12 cellular contexts compared by ENCODE assay signal in the genomic region with DNA sequence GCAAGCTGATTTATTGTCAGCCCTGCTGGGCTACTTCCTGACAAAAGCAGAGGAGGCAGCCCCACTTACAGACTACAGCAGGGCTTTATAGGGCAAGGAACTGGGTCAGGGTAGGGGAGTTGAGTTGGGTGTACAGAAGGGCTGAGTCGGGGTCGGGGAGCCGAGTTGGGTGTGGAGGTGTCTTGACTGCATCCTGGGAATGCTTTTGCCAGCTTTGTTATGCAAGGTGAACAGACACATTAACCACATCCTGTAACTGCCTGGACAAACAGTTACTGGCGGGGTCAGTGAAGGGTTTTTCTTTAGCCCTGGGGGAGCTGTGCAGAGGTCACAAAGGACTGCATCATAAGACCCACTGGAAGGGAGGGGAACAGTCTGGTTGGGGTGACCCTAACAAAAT. TPM values are rescaled to one million over a fixed set of nuclear protein-coding genes. Genes with fewer than 3 reads are reported as not detected.
DNase-seq lines count a peak whose midpoint lies in the region; ATAC-seq and TF ChIP-seq lines count a peak whose summit lies in the region.
"Had no signal": no experiment of that assay in that cellular context is flagged by ENCODE, and none has a peak within 500 bp of the region (broad histone marks: within the 10 kb centered on the region; RNA-seq: fewer than 3 reads in every experiment).

No MANE protein-coding gene starts in this region.

- H3K27me3 Mint-ChIP-seq in activated naive CD4-positive, alpha-beta T cell treated with anti-CD3 and anti-CD28 coated beads, Interleukin-2, amount 10 ng/mL, durations not matched to agents 7 days and 5 days, result no peaks in the 10 kb centered on the region
- no peaks in the 10 kb centered on the region for H3K27me3 Mint-ChIP-seq in T-cell

- CTCF ChIA-PET in activated naive CD4-positive, alpha-beta T cell treated with anti-CD3 and anti-CD28 coated beads, Interleukin-2, amount 10 ng/mL, durations not matched to agents 7 days and 5 days (lab: Charles Lee), result interaction anchor here (2.9 kb wide), 1 partner anchor 35 kb away, joined by 8 read pairs; no protein-coding TSS in a partner anchor
- CTCF ChIA-PET in T-cell (lab: Charles Lee), result interaction anchor here in 1 of 2 donors (1.3 to 2.0 kb wide), 2 partner anchors 25 to 37 kb away, joined by 3 to 5 read pairs; no protein-coding TSS in a partner anchor

- no peaks in the 10 kb centered on the region for H3K36me3 ChIP-seq in right atrium auricular region
- no peaks in the 10 kb centered on the region for H3K36me3 ChIP-seq in upper lobe of left lung

- H3K4me1 Mint-ChIP-seq in activated naive CD4-positive, alpha-beta T cell treated with anti-CD3 and anti-CD28 coated beads, Interleukin-2, amount 10 ng/mL, durations not matched to agents 7 days and 5 days, result peaks cover 55% of the 10 kb centered on the region
- peaks cover 44 to 52% (median 46%) of the 10 kb centered on the region in 3 donors for H3K4me1 Mint-ChIP-seq in T-cell

- H3K27me3 ChIP-seq in right atrium auricular region (no peaks in the 10 kb centered on the region), upper lobe of left lung (no peaks in the 10 kb centered on the region)

- POLR2A ChIA-PET in T-cell (lab: Charles Lee), result interaction anchor here in 1 of 2 donors (1.4 kb wide), 1 partner anchor 289 kb away, joined by 4 read pairs; the partner anchor contains the start of gene GBP3

- H3K4me3 ChIP-seq in right atrium auricular region, result no peak overlapping the region
- no peak overlapping the region for H3K4me3 ChIP-seq in upper lobe of left lung

- TF ChIP-seq EP300 in upper lobe of left lung (IDR thresholded peaks at IDR 0.05), result no peak

- peaks cover 52% of the 10 kb centered on the region for H3K9me3 Mint-ChIP-seq in activated naive CD4-positive, alpha-beta T cell treated with anti-CD3 and anti-CD28 coated beads, Interleukin-2, amount 10 ng/mL, durations not matched to agents 7 days and 5 days
- H3K9me3 Mint-ChIP-seq in T-cell, result peaks cover 4 to 7% (median 5%) of the 10 kb centered on the region in 3 donors

- no peak for TF ChIP-seq POLR2A in upper lobe of left lung (IDR thresholded peaks at IDR 0.05)

- ATAC-seq in T-cell (replicated peaks in 1 of 4) (no peak), upper lobe of left lung (ENCODE audit: low FRiP score in 2 of 2) (peak in 1 of 2 donors; percentile 31), HG03135 (IDR thresholded peaks at IDR 0.05; ENCODE audit: unreplicated experiment) (no peak)

- TF ChIP-seq CTCF in right atrium auricular region (IDR thresholded peaks at IDR 0.05) (no peak), upper lobe of left lung (IDR thresholded peaks at IDR 0.05) (no peak)

- H3K9me3 ChIP-seq in right atrium auricular region (peaks cover 0 to 12% of the 10 kb centered on the region in 2 donors), upper lobe of left lung (peaks cover 0 to 11% (median 8%) of the 10 kb centered on the region in 4 donors)

- H3K4me1 ChIP-seq in right atrium auricular region (peaks cover 0 to 22% of the 10 kb centered on the region in 2 donors), upper lobe of left lung (peaks cover 20 to 33% (median 23%) of the 10 kb centered on the region in 4 donors)

- peak overlapping the region; percentile 8 to 55 for H3K27ac ChIP-seq in right atrium auricular region
- peak overlapping the region; percentile 47 to 80 (median 66) for H3K27ac ChIP-seq in upper lobe of left lung

- H3K36me3 Mint-ChIP-seq in activated naive CD4-positive, alpha-beta T cell treated with anti-CD3 and anti-CD28 coated beads, Interleukin-2, amount 10 ng/mL, durations not matched to agents 7 days and 5 days, result peaks cover 59% of the 10 kb centered on the region
- H3K36me3 Mint-ChIP-seq in T-cell, result no peaks in the 10 kb centered on the region

- 61 to 64% methylated on average over 4 of the region's 4 CpGs for WGBS in upper lobe of left lung, 2 donors

- no peak overlapping the region for H3K4me3 Mint-ChIP-seq in activated naive CD4-positive, alpha-beta T cell treated with anti-CD3 and anti-CD28 coated beads, Interleukin-2, amount 10 ng/mL, durations not matched to agents 7 days and 5 days
- peak overlapping the region in 2 of 3 donors; percentile 22 to 31 for H3K4me3 Mint-ChIP-seq in T-cell

- H3K27ac Mint-ChIP-seq in activated naive CD4-positive, alpha-beta T cell treated with anti-CD3 and anti-CD28 coated beads, Interleukin-2, amount 10 ng/mL, durations not matched to agents 7 days and 5 days, result peak overlapping the region; percentile 99
- peak overlapping the region; percentile 96 to 100 for H3K27ac Mint-ChIP-seq in T-cell

- no peak for DNase-seq in activated naive CD4-positive, alpha-beta T cell treated with anti-CD3 and anti-CD28 coated beads, Interleukin-2, amount 10 ng/mL, durations not matched to agents 7 days and 5 days
- DNase-seq in activated naive CD4-positive, alpha-beta T cell treated with anti-CD3 and anti-CD28 coated beads, Interleukin-2, amount 50 U/mL, for 16 hours, result no peak
- DNase-seq in T-cell (peak in 2 of 34 experiments; percentile 1 to 3), right atrium auricular region (ENCODE audit: low spot score) (no peak), upper lobe of left lung (no peak), NCI-H1417 (lab: John Stamatoyannopoulos, UW) (no peak), NCI-H510A treated with DMSO at 0.1 percent for 48 hours (lab: John Stamatoyannopoulos, UW) (no peak)
- DNase-seq: C1 segment of cervical spinal cord, NCI-H2029, T1000 had no signal

RNA-seq across cellular contexts. Expression of gene GBP5, which starts 39.1 kb away (rescaled TPM):
- total RNA-seq in T-cell, result 100 to 1,000 TPM in 4 of 5 donors, 10 to 100 TPM in 1; 46.8 to 165 (median 116) TPM
- total RNA-seq in right atrium auricular region, result 1 to 10 TPM in 1 of 2 donors, under 1 TPM in 1; 0.37 to 1.0 TPM
- 10 to 100 TPM in 2 of 6 donors, 1 to 10 TPM in 4; 4.1 to 24.5 (median 7.9) TPM for total RNA-seq in upper lobe of left lung

RNA-seq across cellular contexts. Expression of gene GBP6, which starts 52.1 kb away (rescaled TPM):
- total RNA-seq in T-cell (under 1 TPM in 4 of 5 donors, not detected in 1; 0.13 to 0.83 (median 0.18) TPM), right atrium auricular region (under 1 TPM in 1 of 2 donors, not detected in 1; 0.19 TPM), upper lobe of left lung (1 to 10 TPM in 2 of 6 donors, under 1 TPM in 4; 0.30 to 3.8 (median 0.73) TPM)
- total RNA-seq: subcutaneous adipose tissue had no signal
